In genomic region chr1:1356796-1357401, GRCh38 we compare ENCODE assay signal across 1 cellular context.
TF ChIP-seq lines count a peak whose summit lies in the region.

No MANE protein-coding gene starts in this region.

TF ChIP-seq in H1, 55 proteins besides CTCF, POLR2A, EP300 and RAD21:
- TF ChIP-seq NANOG (IDR thresholded peaks at IDR 0.05; ENCODE audit: insufficient read depth, low read depth, low read length, poor library complexity, severe bottlenecking), result no peak
- TF ChIP-seq NRF1 (IDR thresholded peaks at IDR 0.05; ENCODE audit: low read depth, low read length), result no peak
